25 cellular contexts compared by ENCODE assay signal in the genomic region with DNA sequence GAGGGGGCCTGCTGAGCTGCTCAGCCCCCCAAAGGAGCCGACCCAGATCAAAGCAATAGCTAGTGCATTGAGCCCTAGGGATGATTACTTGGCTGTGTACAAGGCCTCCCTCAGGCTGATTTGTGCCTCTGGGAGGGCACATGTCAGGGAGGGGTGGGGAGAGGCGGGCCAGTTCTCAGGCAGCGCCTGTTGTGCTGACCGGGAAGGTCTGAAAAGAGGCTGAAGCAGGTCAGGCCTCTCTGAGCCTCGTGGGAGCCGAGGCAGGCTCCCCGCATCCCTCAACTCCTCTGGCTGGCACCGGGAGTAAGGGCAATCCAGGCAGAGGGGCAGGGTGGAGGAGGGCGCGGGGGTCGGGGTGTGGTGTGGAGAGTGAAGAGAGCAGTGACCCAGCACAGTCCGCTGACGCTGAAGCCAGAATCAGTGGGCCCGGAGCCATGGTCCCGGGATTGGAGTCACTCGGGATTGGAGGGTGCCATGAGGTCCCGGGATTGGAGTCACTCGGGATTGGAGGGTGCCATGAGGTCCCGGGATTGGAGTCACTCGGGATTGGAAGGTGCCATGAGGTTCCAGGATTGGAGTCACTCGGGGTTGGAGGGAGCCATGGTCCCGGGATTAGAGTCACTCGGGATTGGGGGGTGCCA. TPM values are rescaled to one million over a fixed set of nuclear protein-coding genes. Genes with fewer than 3 reads are reported as not detected.
A peak's percentile ranks its signal among the peaks of the same experiment; 100 is the strongest.
DNase-seq lines count a peak whose midpoint lies in the region; ATAC-seq, FAIRE-seq and TF ChIP-seq lines count a peak whose summit lies in the region.
"Had no signal": no experiment of that assay in that cellular context is flagged by ENCODE, and none has a peak within 500 bp of the region (broad histone marks: within the 10 kb centered on the region; RNA-seq: fewer than 3 reads in every experiment).

No MANE protein-coding gene starts in this region.

- H2AFZ ChIP-seq in DND-41 (ENCODE audit: low read depth, low read length) (no peak overlapping the region), H1 (ENCODE audit: low read length) (no peak overlapping the region)

- H3K27me3 Mint-ChIP-seq in nephron (ENCODE audit: low read depth): peaks cover 21% of the 10 kb centered on the region
- H3K27me3 Mint-ChIP-seq: activated CD4-positive, alpha-beta memory T cell treated with anti-CD3 and anti-CD28 coated beads for 36 hours had no signal

- H3K36me3 ChIP-seq in DND-41 (ENCODE audit: insufficient read depth, low read length): peaks cover 36% of the 10 kb centered on the region
- H3K36me3 ChIP-seq in SK-N-MC (ENCODE audit: insufficient read depth, low read length): no peaks in the 10 kb centered on the region
- no peaks in the 10 kb centered on the region; a peak in 1 of 8 replicates for H3K36me3 ChIP-seq in H1 (ENCODE audit: control insufficient read depth in 2 of 4, insufficient read depth in 4 of 4, low read length in 3 of 4)
- no peaks in the 10 kb centered on the region for H3K36me3 ChIP-seq in mucosa of descending colon (ENCODE audit: low read depth)
- H3K36me3 ChIP-seq: ascending aorta, neutrophil had no signal

- no peak overlapping the region for H4K5ac ChIP-seq in H1 (ENCODE audit: insufficient read length, low read depth, low read length)

- no peak overlapping the region for H3K4ac ChIP-seq in H1 (replicated peaks; ENCODE audit: insufficient read length, low read depth, low read length)

- no peak for ATAC-seq in DND-41 (ENCODE audit: insufficient read depth, low read depth)
- ATAC-seq in HG02798 (IDR thresholded peaks at IDR 0.05; ENCODE audit: poor library complexity, unreplicated experiment): no peak
- no peak for ATAC-seq in mucosa of descending colon
- ATAC-seq: Right ventricle myocardium inferior had no signal

- H3K79me2 ChIP-seq in DND-41 (ENCODE audit: insufficient read depth, low read length): peaks cover 21% of the 10 kb centered on the region
- H3K79me2 ChIP-seq in H1 (ENCODE audit: control insufficient read depth in 1 of 2, insufficient read depth in 2 of 2, low read length in 2 of 2): peaks cover 0 to 2% of the 10 kb centered on the region in 2 experiments; a peak in 1 of 4 replicates

- no peak overlapping the region for H3K56ac ChIP-seq in H1 (replicated peaks; ENCODE audit: insufficient read length, low read depth, low read length)

- CTCF ChIA-PET in H1 (lab: Charles Lee; ENCODE audit: partially characterized antibody): interaction anchor here (1.2 to 1.9 kb wide), 6 partner anchors 14 to 171 kb away, joined by 3 to 11 read pairs (median 4); no protein-coding TSS in a partner anchor

- H3K23ac ChIP-seq in H1 (ENCODE audit: insufficient read length): no peak overlapping the region

- H3K9me3 ChIP-seq in DND-41 (ENCODE audit: insufficient read depth, low read length, severe bottlenecking) (no peaks in the 10 kb centered on the region), SK-N-MC (ENCODE audit: low read depth, low read length) (no peaks in the 10 kb centered on the region), H1 (ENCODE audit: insufficient read depth in 2 of 2, low read depth in 1 of 2, low read length in 1 of 2) (no peaks in the 10 kb centered on the region), mucosa of descending colon (no peaks in the 10 kb centered on the region)
- H3K9me3 ChIP-seq: ascending aorta, neutrophil, spleen, stomach had no signal

- FAIRE-seq in H1 (lab: Jason Lieb, UNC): no peak

- peak overlapping the region; percentile 70 to 80 (median 77) for H3K4me3 Mint-ChIP-seq in nephron

- no peaks in the 10 kb centered on the region for H3K9me3 Mint-ChIP-seq in nephron
- H3K9me3 Mint-ChIP-seq: activated CD4-positive, alpha-beta memory T cell treated with anti-CD3 and anti-CD28 coated beads for 36 hours; activated naive CD4-positive, alpha-beta T cell treated with anti-CD3 and anti-CD28 coated beads, Interleukin-2, amount 10 ng/mL, durations not matched to agents 7 days and 5 days had no signal

- no peak overlapping the region for H2BK5ac ChIP-seq in H1 (ENCODE audit: low read depth, low read length)

- no peak for TF ChIP-seq POLR2A in H1 (IDR thresholded peaks at IDR 0.05; ENCODE audit: control extremely low read depth in 1 of 2, low read depth in 2 of 2, low read length in 2 of 2)

- H4K91ac ChIP-seq in H1 (replicated peaks; ENCODE audit: insufficient read length, low read length): no peak overlapping the region

- H4K8ac ChIP-seq in H1 (ENCODE audit: extremely low read depth, insufficient read depth, low read length): no peak overlapping the region

- H3K4me1 Mint-ChIP-seq in nephron: peaks cover 20% of the 10 kb centered on the region

- no peak overlapping the region for H2BK20ac ChIP-seq in H1 (ENCODE audit: low read length)

- no peak overlapping the region for H2AK5ac ChIP-seq in H1 (ENCODE audit: low read depth, low read length)

- H3K18ac ChIP-seq in H1 (ENCODE audit: extremely low read depth, low read length): no peak overlapping the region

- H4K20me1 ChIP-seq in DND-41 (ENCODE audit: insufficient read depth, low read length) (peaks cover 37% of the 10 kb centered on the region), H1 (replicated peaks in 1 of 2; ENCODE audit: control insufficient read depth in 1 of 2, insufficient read depth in 2 of 2, low read length in 2 of 2) (peaks cover 2 to 12% of the 10 kb centered on the region in 2 experiments)

- peaks cover 3% of the 10 kb centered on the region; the same call in 1 of the 2 replicates for H3K79me1 ChIP-seq in H1 (ENCODE audit: low read depth, low read length)

- peak overlapping the region in 1 of 3 experiments; percentile 14 for H3K27ac Mint-ChIP-seq in nephron
- H3K27ac Mint-ChIP-seq: activated CD4-positive, alpha-beta memory T cell treated with anti-CD3 and anti-CD28 coated beads for 36 hours had no signal

- H3K27ac ChIP-seq in DND-41 (ENCODE audit: low read length) (no peak overlapping the region), SK-N-MC (peak overlapping the region; percentile 34; the same call in 1 of the 2 replicates), H1 (ENCODE audit: low read depth, low read length) (no peak overlapping the region)
- H3K27ac ChIP-seq: ascending aorta, neutrophil, spleen, stomach had no signal

- H3K4me2 ChIP-seq in DND-41 (ENCODE audit: insufficient read depth, low read length): no peak overlapping the region
- H3K4me2 ChIP-seq in H1 (ENCODE audit: insufficient read depth in 1 of 2, low read depth in 2 of 2, low read length in 2 of 2): no peak overlapping the region

- H3K27me3 ChIP-seq in DND-41 (ENCODE audit: insufficient read depth, low read length, poor library complexity): no peaks in the 10 kb centered on the region
- H3K27me3 ChIP-seq in H1 (replicated peaks in 1 of 4; ENCODE audit: control insufficient read depth in 3 of 4, extremely low read depth in 1 of 4, insufficient read depth in 3 of 4, low read length in 3 of 4): no peaks in the 10 kb centered on the region; a peak in 1 of 7 replicates

- POLR2A ChIA-PET in H1 (lab: Charles Lee; ENCODE audit: partially characterized antibody): interaction anchor here (0.7 to 1.8 kb wide), 9 partner anchors 15 to 195 kb away, joined by 3 to 8 read pairs (median 4); no protein-coding TSS in a partner anchor

- no peaks in the 10 kb centered on the region for H3K36me3 Mint-ChIP-seq in nephron (ENCODE audit: low read depth)

- 77% methylated on average over 15 of the region's 23 CpGs; no CpG with 5 or more reads in 1 of the 2 experiments for WGBS in H1 (ENCODE audit: extremely low coverage in 1 of 2, insufficient coverage in 1 of 2, insufficient read length in 1 of 2, insufficient replicate concordance in 2 of 2, low coverage in 1 of 2, low lambda C conversion rate in 2 of 2, missing lambda C conversion rate in 1 of 2), 2 experiments

- TF ChIP-seq EP300 in H1 (IDR thresholded peaks at IDR 0.05; ENCODE audit: borderline replicate concordance in 1 of 2, low read depth in 2 of 2, low read length in 2 of 2): no peak

- peaks cover 52% of the 10 kb centered on the region for H3K4me1 ChIP-seq in DND-41 (ENCODE audit: insufficient read depth, low read length)
- peaks cover 3 to 13% (median 7%) of the 10 kb centered on the region in 4 experiments; a peak in 6 of 7 replicates for H3K4me1 ChIP-seq in H1 (replicated peaks in 1 of 4; ENCODE audit: control insufficient read depth in 3 of 4, insufficient read depth in 4 of 4, low read length in 3 of 4)
- H3K4me1 ChIP-seq in mucosa of descending colon (ENCODE audit: low read depth): peaks cover 22% of the 10 kb centered on the region

- no peak overlapping the region for H2BK12ac ChIP-seq in H1 (ENCODE audit: low read depth, low read length)

- no peak overlapping the region for H3K9ac ChIP-seq in DND-41 (ENCODE audit: low read depth, low read length)
- no peak overlapping the region for H3K9ac ChIP-seq in SK-N-MC (ENCODE audit: insufficient read length)
- H3K9ac ChIP-seq in H1 (replicated peaks in 1 of 4; ENCODE audit: extremely low read depth in 1 of 4, low read depth in 3 of 4, low read length in 3 of 4): no peak overlapping the region

- H3K4me3 ChIP-seq in DND-41 (ENCODE audit: low read depth in 1 of 2, low read length in 2 of 2): no peak overlapping the region
- no peak overlapping the region for H3K4me3 ChIP-seq in SK-N-MC
- H3K4me3 ChIP-seq in H1 (ENCODE audit: extremely low read depth in 1 of 4, insufficient read depth in 2 of 4, low read depth in 3 of 4, low read length in 4 of 4): no peak overlapping the region
- H3K4me3 ChIP-seq in mucosa of descending colon: no peak overlapping the region
- H3K4me3 ChIP-seq: ascending aorta, spleen had no signal

- H3K23me2 ChIP-seq in H1 (ENCODE audit: low read depth, low read length): peaks cover 13% of the 10 kb centered on the region; the same call in 1 of the 2 replicates

- DNase-seq in DND-41 (peak; percentile 8), SK-N-MC (ENCODE audit: low read depth, low spot score) (no peak), H1 (ENCODE audit: low read depth in 1 of 2, low spot score in 2 of 2) (no peak), superior temporal gyrus (ENCODE audit: extremely low spot score) (no peak), GM03348 (ENCODE audit: low spot score) (no peak), mucosa of descending colon (no peak)
- DNase-seq: activated CD4-positive, alpha-beta memory T cell treated with anti-CD3 and anti-CD28 coated beads for 36 hours; activated naive CD4-positive, alpha-beta T cell treated with anti-CD3 and anti-CD28 coated beads, Interleukin-2, amount 10 ng/mL, durations not matched to agents 7 days and 5 days; activated T-cell treated with anti-CD3 and anti-CD28 coated beads for 4 hours; cerebellar nuclear complex; COR-L47; foreskin melanocyte; KBM-7; NCI-H146; NCI-H2171 treated with DMSO at 0.1 percent for 48 hours; NCI-H526 treated with DMSO at 0.1 percent for 48 hours; spleen; stimulated activated CD4-positive, alpha-beta T cell treated with anti-CD3 and anti-CD28 coated beads, Interleukin-4, amount 100 ng/mL, for 4 hours; stomach; trophoblast cell had no signal

- intact Hi-C loops in mucosa of descending colon (cut with DNase I, micrococcal nuclease): loop anchor here (5.0 to 10.0 kb wide), 2 partner anchors 118 to 120 kb away; no protein-coding TSS in a partner anchor

- no peak overlapping the region for H2BK120ac ChIP-seq in H1 (replicated peaks; ENCODE audit: low read depth, low read length)

- no peak overlapping the region for H2BK15ac ChIP-seq in H1 (ENCODE audit: low read length)

- H3K14ac ChIP-seq in H1 (ENCODE audit: insufficient read length): no peak overlapping the region

- TF ChIP-seq CTCF in DND-41 (IDR thresholded peaks at IDR 0.05; ENCODE audit: borderline replicate concordance, extremely low read depth, low read length, poor library complexity, severe bottlenecking) (no peak), H1 (IDR thresholded peaks at IDR 0.05; ENCODE audit: control extremely low read depth in 1 of 3, insufficient read depth in 1 of 3, low read depth in 1 of 3, low read length in 3 of 3) (no peak), nephron (IDR thresholded peaks at IDR 0.05; ENCODE audit: unreplicated experiment in 3 of 3) (no peak), mucosa of descending colon (IDR thresholded peaks at IDR 0.05) (no peak)

- no peak for TF ChIP-seq RAD21 in H1 (IDR thresholded peaks at IDR 0.05 in 1 of 2, conservative IDR thresholded peaks at IDR 0.05 in 1 of 2; ENCODE audit: low read depth in 2 of 2, low read length in 2 of 2)

RNA-seq across cellular contexts. Expression of gene DCXR, which starts 3.0 kb away (rescaled TPM):
- total RNA-seq in H1 (2021; fragmentation: NEBNext Ultra II Directional; extraction: Animal tissue kit (Norgen Biotek cat#: 25700)): 96.3 and 110 TPM in 2 replicates
- 212 and 338 TPM in 2 replicates for polyA plus RNA-seq in H1 (2011; rRNA removed)
- 163 TPM for polyA plus RNA-seq in H1 (2011; cell fraction: cytosol; rRNA removed)
- 167 TPM for polyA plus RNA-seq in H1 (2011; cell fraction: nucleus; rRNA removed)
- polyA plus RNA-seq in H1 (2012, experiment 1 of 2): 92.1 to 118 TPM (median 110 TPM) in 4 replicates
- 187 TPM for polyA plus RNA-seq in H1 (2012, experiment 2 of 2)
- 57.6 TPM for polyA plus RNA-seq in H1 (2013, experiment 1 of 2)
- 58.1 TPM for polyA plus RNA-seq in H1 (2013, experiment 2 of 2)
- 35.5 and 81.7 TPM in 2 replicates for polyA minus RNA-seq in H1 (2011; rRNA and poly(A)+ RNA removed)
- polyA minus RNA-seq in H1 (2011; cell fraction: cytosol; rRNA and poly(A)+ RNA removed): 40.5 TPM
- 31.1 TPM for polyA minus RNA-seq in H1 (2011; cell fraction: nucleus; rRNA and poly(A)+ RNA removed)
- total RNA-seq in mucosa of descending colon: 100 to 1,000 TPM in 2 of 3 donors, 10 to 100 TPM in 1; 84.9 to 151 (median 124) TPM

RNA-seq across cellular contexts. Expression of gene RAC3, which starts 3.0 kb away (rescaled TPM):
- 167 and 177 TPM in 2 replicates for total RNA-seq in H1 (2021; fragmentation: NEBNext Ultra II Directional; extraction: Animal tissue kit (Norgen Biotek cat#: 25700))
- polyA plus RNA-seq in H1 (2011; rRNA removed): 299 and 520 TPM in 2 replicates
- 290 TPM for polyA plus RNA-seq in H1 (2011; cell fraction: cytosol; rRNA removed)
- 408 TPM for polyA plus RNA-seq in H1 (2011; cell fraction: nucleus; rRNA removed)
- 93.2 to 160 TPM (median 150 TPM) in 4 replicates for polyA plus RNA-seq in H1 (2012, experiment 1 of 2)
- 143 TPM for polyA plus RNA-seq in H1 (2012, experiment 2 of 2)
- polyA plus RNA-seq in H1 (2013, experiment 1 of 2): 141 TPM
- polyA plus RNA-seq in H1 (2013, experiment 2 of 2): 139 TPM
- 54.1 and 62.9 TPM in 2 replicates for polyA minus RNA-seq in H1 (2011; rRNA and poly(A)+ RNA removed)
- polyA minus RNA-seq in H1 (2011; cell fraction: cytosol; rRNA and poly(A)+ RNA removed): 82.6 TPM
- 83.3 TPM for polyA minus RNA-seq in H1 (2011; cell fraction: nucleus; rRNA and poly(A)+ RNA removed)
- 1 to 10 TPM; 3.4 to 6.2 (median 4.2) TPM for total RNA-seq in mucosa of descending colon
- total RNA-seq: ascending aorta had no signal

RNA-seq across cellular contexts. Expression of gene LRRC45, which starts 11.4 kb away (rescaled TPM):
- total RNA-seq in H1 (2021; fragmentation: NEBNext Ultra II Directional; extraction: Animal tissue kit (Norgen Biotek cat#: 25700)): 28.2 and 29.0 TPM in 2 replicates
- polyA plus RNA-seq in H1 (2011; rRNA removed): 11.5 and 17.3 TPM in 2 replicates
- polyA plus RNA-seq in H1 (2011; cell fraction: cytosol; rRNA removed): 23.7 TPM
- polyA plus RNA-seq in H1 (2011; cell fraction: nucleus; rRNA removed): 96.6 TPM
- polyA plus RNA-seq in H1 (2012, experiment 1 of 2): 15.2 to 25.5 TPM (median 25.4 TPM) in 4 replicates
- polyA plus RNA-seq in H1 (2012, experiment 2 of 2): 17.3 TPM
- polyA plus RNA-seq in H1 (2013, experiment 1 of 2): 14.7 TPM
- polyA plus RNA-seq in H1 (2013, experiment 2 of 2): 13.4 TPM
- polyA minus RNA-seq in H1 (2011; rRNA and poly(A)+ RNA removed): 7.8 and 8.0 TPM in 2 replicates
- polyA minus RNA-seq in H1 (2011; cell fraction: cytosol; rRNA and poly(A)+ RNA removed): 14.1 TPM
- polyA minus RNA-seq in H1 (2011; cell fraction: nucleus; rRNA and poly(A)+ RNA removed): 21.5 TPM
- 10 to 100 TPM; 18.9 to 20.0 (median 19.8) TPM for total RNA-seq in mucosa of descending colon

RNA-seq across cellular contexts. Expression of gene CENPX, which starts 11.8 kb away (rescaled TPM):
- 111 and 116 TPM in 2 replicates for total RNA-seq in H1 (2021; fragmentation: NEBNext Ultra II Directional; extraction: Animal tissue kit (Norgen Biotek cat#: 25700))
- 122 and 133 TPM in 2 replicates for polyA plus RNA-seq in H1 (2011; rRNA removed)
- 131 TPM for polyA plus RNA-seq in H1 (2011; cell fraction: cytosol; rRNA removed)
- 145 TPM for polyA plus RNA-seq in H1 (2011; cell fraction: nucleus; rRNA removed)
- polyA plus RNA-seq in H1 (2012, experiment 1 of 2): 94.8 to 140 TPM (median 130 TPM) in 4 replicates
- polyA plus RNA-seq in H1 (2012, experiment 2 of 2): 158 TPM
- polyA plus RNA-seq in H1 (2013, experiment 1 of 2): 61.6 TPM
- 59.1 TPM for polyA plus RNA-seq in H1 (2013, experiment 2 of 2)
- 21.3 and 26.4 TPM in 2 replicates for polyA minus RNA-seq in H1 (2011; rRNA and poly(A)+ RNA removed)
- polyA minus RNA-seq in H1 (2011; cell fraction: cytosol; rRNA and poly(A)+ RNA removed): 35.9 TPM
- polyA minus RNA-seq in H1 (2011; cell fraction: nucleus; rRNA and poly(A)+ RNA removed): 36.4 TPM
- total RNA-seq in mucosa of descending colon: 100 to 1,000 TPM in 1 of 3 donors, 10 to 100 TPM in 2; 76.3 to 114 (median 81.3) TPM

RNA-seq across cellular contexts. Expression of gene RFNG, which starts 17.1 kb away (rescaled TPM):
- total RNA-seq in H1 (2021; fragmentation: NEBNext Ultra II Directional; extraction: Animal tissue kit (Norgen Biotek cat#: 25700)): 26.7 and 30.9 TPM in 2 replicates
- polyA plus RNA-seq in H1 (2011; rRNA removed): 28.4 and 50.3 TPM in 2 replicates
- 25.7 TPM for polyA plus RNA-seq in H1 (2011; cell fraction: cytosol; rRNA removed)
- polyA plus RNA-seq in H1 (2011; cell fraction: nucleus; rRNA removed): 139 TPM
- 26.1 to 34.2 TPM (median 32.0 TPM) in 4 replicates for polyA plus RNA-seq in H1 (2012, experiment 1 of 2)
- polyA plus RNA-seq in H1 (2012, experiment 2 of 2): 32.2 TPM
- polyA plus RNA-seq in H1 (2013, experiment 1 of 2): 26.3 TPM
- 26.6 TPM for polyA plus RNA-seq in H1 (2013, experiment 2 of 2)
- 8.3 and 9.7 TPM in 2 replicates for polyA minus RNA-seq in H1 (2011; rRNA and poly(A)+ RNA removed)
- polyA minus RNA-seq in H1 (2011; cell fraction: cytosol; rRNA and poly(A)+ RNA removed): 15.2 TPM
- 23.8 TPM for polyA minus RNA-seq in H1 (2011; cell fraction: nucleus; rRNA and poly(A)+ RNA removed)
- 10 to 100 TPM; 30.7 to 37.9 (median 30.9) TPM for total RNA-seq in mucosa of descending colon

Comparison
In these comparisons a context has a peak if more than half of its experiments do, and no peak if none do; other contexts are left out.
1. RNA of gene RAC3, which starts 3.0 kb away (total RNA-seq): 167 to 177 TPM in H1; 3.4 to 6.2 TPM in mucosa of descending colon; every median in the first group is over 10 times any median in the second.